In genomic region chr9:104927912-104928740, GRCh38 we compare ENCODE assay signal across 8 cellular contexts. TPM values are rescaled to one million over a fixed set of nuclear protein-coding genes. Genes with fewer than 3 reads are reported as not detected.
DNase-seq lines count a peak whose midpoint lies in the region; ATAC-seq and TF ChIP-seq lines count a peak whose summit lies in the region.

ABCA1 (minus strand) TSS chr9:104928155; CDS start chr9:104903679, 24,476 bp downstream.

- WGBS in sigmoid colon, 2 donors = 10% methylated on average over 53 of the region's 53 CpGs

- intact Hi-C loops in sigmoid colon (cut with DNase I) = loop anchor here (1.0 to 5.0 kb wide), 7 partner anchors 40 to 487 kb away; partner anchors contain the start of gene SLC44A1

- no peaks in the 10 kb centered on the region for H3K27me3 ChIP-seq in WERI-Rb-1 (ENCODE audit: insufficient read depth, low read depth, severe bottlenecking)
- H3K27me3 ChIP-seq in iPS-15b (ENCODE audit: control insufficient read depth, insufficient read depth, low read length) = peaks cover 3% of the 10 kb centered on the region
- H3K27me3 ChIP-seq in sigmoid colon = no peaks in the 10 kb centered on the region

- H3K27ac ChIP-seq in WERI-Rb-1 = peak within 1 kb of the TSS; percentile 59
- H3K27ac ChIP-seq in sigmoid colon = peak within 1 kb of the TSS; percentile 89 to 98 (median 96)

- TF ChIP-seq EP300 in sigmoid colon (IDR thresholded peaks at IDR 0.05) = no peak

- H3K36me3 ChIP-seq in WERI-Rb-1 (no peaks in the 10 kb centered on the region), iPS-15b (ENCODE audit: control insufficient read depth, insufficient read depth, low read length) (no peaks in the 10 kb centered on the region), sigmoid colon (peaks cover 0 to 3% (median 0%) of the 10 kb centered on the region in 4 donors)

- in situ Hi-C loops in T47D (cut with HindIII; ENCODE audit: low pct_unique_long_range_greater_than_20kb, low sequenced_read_pairs) = no loop called here

- ATAC-seq in GM21367 (IDR thresholded peaks at IDR 0.05; ENCODE audit: unreplicated experiment) (peak; percentile 35), GM21526 (IDR thresholded peaks at IDR 0.05; ENCODE audit: low FRiP score, unreplicated experiment) (no peak)

- H3K9me3 ChIP-seq in WERI-Rb-1 (ENCODE audit: severe bottlenecking) (no peaks in the 10 kb centered on the region), iPS-15b (ENCODE audit: control insufficient read depth, insufficient read depth, low read length) (no peaks in the 10 kb centered on the region), sigmoid colon (no peaks in the 10 kb centered on the region)

- TF ChIP-seq POLR2A in sigmoid colon (IDR thresholded peaks at IDR 0.05) = peak; percentile 89 to 95

- peak; percentile 66 for DNase-seq in AG10803 (ENCODE audit: low read depth)
- DNase-seq in NAMALWA (ENCODE audit: low spot score) = peak; percentile 93
- peak; percentile 82 for DNase-seq in WERI-Rb-1
- peak; percentile 71 to 93 for DNase-seq in T47D (ENCODE audit: low read depth in 1 of 2, low spot score in 1 of 2)
- peak; percentile 99 for DNase-seq in sigmoid colon

- H3K4me3 ChIP-seq in AG10803 (ENCODE audit: low read length) = peak within 1 kb of the TSS; percentile 83
- H3K4me3 ChIP-seq in WERI-Rb-1 (ENCODE audit: low read depth, low read length) = peak within 1 kb of the TSS; percentile 49
- H3K4me3 ChIP-seq in iPS-15b (ENCODE audit: low read depth, low read length) = peak within 1 kb of the TSS; percentile 85
- H3K4me3 ChIP-seq in sigmoid colon = peak within 1 kb of the TSS; percentile 83 to 97 (median 94)

- TF ChIP-seq CTCF in AG10803 (conservative IDR thresholded peaks at IDR 0.05; ENCODE audit: low read length) = no peak
- TF ChIP-seq CTCF in WERI-Rb-1 (IDR thresholded peaks at IDR 0.05; ENCODE audit: low read depth, low read length) = no peak
- TF ChIP-seq CTCF in sigmoid colon (IDR thresholded peaks at IDR 0.05) = no peak

- peak within 1 kb of the TSS; percentile 85 for H3K9ac ChIP-seq in iPS-15b (ENCODE audit: low read depth, low read length)

- peaks cover 9% of the 10 kb centered on the region for H3K4me1 ChIP-seq in iPS-15b (ENCODE audit: control insufficient read depth, insufficient read depth, low read length)
- H3K4me1 ChIP-seq in sigmoid colon = peaks cover 0 to 41% (median 37%) of the 10 kb centered on the region in 4 donors

RNA-seq across cellular contexts. Expression of gene ABCA1, which starts in this region (rescaled TPM):
- 100 to 1,000 TPM in 1 of 4 donors, 10 to 100 TPM in 3; 76.7 to 110 (median 91.3) TPM for total RNA-seq in sigmoid colon
- 1 to 10 TPM; 2.4 to 7.4 (median 4.9) TPM for polyA plus RNA-seq in sigmoid colon
